5 cellular contexts compared by ENCODE assay signal in genomic region chrX:72058346-72058745, GRCh38.
DNase-seq lines count a peak whose midpoint lies in the region; TF ChIP-seq lines count a peak whose summit lies in the region.
"Not testable (repeated sequence)": the region's sequence is repeated elsewhere in the genome, so short reads cannot be mapped to it uniquely, and the experiment has no call there.

No MANE protein-coding gene starts in this region.

- H3K9me3 ChIP-seq in Loucy (ENCODE audit: insufficient read depth, low read depth, low read length); esophagus muscularis mucosa; neutrophil: not testable (repeated sequence)

- not testable (repeated sequence) for TF ChIP-seq EP300 in esophagus muscularis mucosa (IDR thresholded peaks at IDR 0.05)

- not testable (repeated sequence) for TF ChIP-seq CTCF in CD14-positive monocyte (IDR thresholded peaks at IDR 0.05); Loucy (conservative IDR thresholded peaks at IDR 0.05; ENCODE audit: low read length); chondrocyte (IDR thresholded peaks at IDR 0.05); esophagus muscularis mucosa (IDR thresholded peaks at IDR 0.05); neutrophil (IDR thresholded peaks at IDR 0.05)

- not testable (repeated sequence) for H2AFZ ChIP-seq in Loucy (ENCODE audit: low read length)

- H3K27ac ChIP-seq in esophagus muscularis mucosa (replicated peaks in 1 of 4) (peak overlapping the region in 3 of 4 donors; percentile 20 to 55 (median 27)), neutrophil (peak overlapping the region; percentile 82)

- not testable (repeated sequence) for H3K4me3 Mint-ChIP-seq in CD14-positive monocyte; chondrocyte (ENCODE audit: unreplicated experiment)

- H3K9ac ChIP-seq in Loucy (ENCODE audit: low read depth, low read length, poor library complexity, severe bottlenecking) = peak overlapping the region; percentile 30

- H3K36me3 ChIP-seq in Loucy (ENCODE audit: insufficient read depth, low read length); esophagus muscularis mucosa; neutrophil: not testable (repeated sequence)

- H3K4me1 ChIP-seq in Loucy (ENCODE audit: insufficient read depth, low read length, poor library complexity, severe bottlenecking) = peaks cover 12% of the 10 kb centered on the region
- H3K4me1 ChIP-seq in esophagus muscularis mucosa = peaks cover 6 to 71% (median 66%) of the 10 kb centered on the region in 4 donors
- peaks cover 42 to 48% of the 10 kb centered on the region in 2 experiments for H3K4me1 ChIP-seq in neutrophil (ENCODE audit: control insufficient read depth in 1 of 2, insufficient read depth in 1 of 2, low read depth in 1 of 2, low read length in 1 of 2)

- H3K9me2 ChIP-seq in Loucy (replicated peaks; ENCODE audit: low read depth, low read length) = not testable (repeated sequence)

- not testable (repeated sequence) for DNase-seq in CD14-positive monocyte (ENCODE audit: low spot score); esophagus muscularis mucosa (ENCODE audit: extremely low spot score)
- DNase-seq in chondrocyte (ENCODE audit: low spot score) = peak; percentile 13

- not testable (repeated sequence) for H3K9me3 Mint-ChIP-seq in CD14-positive monocyte; chondrocyte (ENCODE audit: low read depth)

- H3F3A ChIP-seq in Loucy (ENCODE audit: low read depth) = not testable (repeated sequence)

- not testable (repeated sequence) for H3K4me2 ChIP-seq in Loucy (ENCODE audit: low read depth, low read length, poor library complexity, severe bottlenecking)

- TF ChIP-seq POLR2A in esophagus muscularis mucosa (IDR thresholded peaks at IDR 0.05; ENCODE audit: low read depth) = not testable (repeated sequence)

- H3K27ac Mint-ChIP-seq in CD14-positive monocyte = peak overlapping the region; percentile 32 to 79 (median 64)
- not testable (repeated sequence) for H3K27ac Mint-ChIP-seq in chondrocyte (ENCODE audit: unreplicated experiment)

- not testable (repeated sequence) for H3K4me3 ChIP-seq in Loucy (ENCODE audit: low read length, poor library complexity, severe bottlenecking); esophagus muscularis mucosa; neutrophil (ENCODE audit: low read depth in 1 of 2, low read length in 1 of 2)

- H4K20me1 ChIP-seq in Loucy (ENCODE audit: insufficient read depth, low read length, poor library complexity, severe bottlenecking) = not testable (repeated sequence)

- peaks cover 54% of the 10 kb centered on the region for H3K4me1 Mint-ChIP-seq in CD14-positive monocyte
- H3K4me1 Mint-ChIP-seq in chondrocyte (ENCODE audit: low read depth) = not testable (repeated sequence)

- WGBS in esophagus muscularis mucosa = 75% methylated on average over 15 of the region's 15 CpGs

- not testable (repeated sequence) for H3K27me3 ChIP-seq in Loucy (ENCODE audit: insufficient read depth, low read length, poor library complexity, severe bottlenecking); esophagus muscularis mucosa; neutrophil

- not testable (repeated sequence) for H3K36me3 Mint-ChIP-seq in CD14-positive monocyte; chondrocyte (ENCODE audit: low read depth)

- not testable (repeated sequence) for H3K79me2 ChIP-seq in Loucy (ENCODE audit: insufficient read depth, low read length)

- H3K27me3 Mint-ChIP-seq in CD14-positive monocyte (ENCODE audit: low read depth in 3 of 3) = peaks cover 0 to 17% (median 0%) of the 10 kb centered on the region in 3 donors
- not testable (repeated sequence) for H3K27me3 Mint-ChIP-seq in chondrocyte (ENCODE audit: low read depth)

- intact Hi-C loops in CD14-positive monocyte (cut with micrococcal nuclease) = loop anchor here in 1 of 2 donors (10.0 kb wide), 1 partner anchor 66 kb away; no protein-coding TSS in a partner anchor
- intact Hi-C loops in esophagus muscularis mucosa (cut with DNase I) = not testable (repeated sequence)
